In the genomic region with DNA sequence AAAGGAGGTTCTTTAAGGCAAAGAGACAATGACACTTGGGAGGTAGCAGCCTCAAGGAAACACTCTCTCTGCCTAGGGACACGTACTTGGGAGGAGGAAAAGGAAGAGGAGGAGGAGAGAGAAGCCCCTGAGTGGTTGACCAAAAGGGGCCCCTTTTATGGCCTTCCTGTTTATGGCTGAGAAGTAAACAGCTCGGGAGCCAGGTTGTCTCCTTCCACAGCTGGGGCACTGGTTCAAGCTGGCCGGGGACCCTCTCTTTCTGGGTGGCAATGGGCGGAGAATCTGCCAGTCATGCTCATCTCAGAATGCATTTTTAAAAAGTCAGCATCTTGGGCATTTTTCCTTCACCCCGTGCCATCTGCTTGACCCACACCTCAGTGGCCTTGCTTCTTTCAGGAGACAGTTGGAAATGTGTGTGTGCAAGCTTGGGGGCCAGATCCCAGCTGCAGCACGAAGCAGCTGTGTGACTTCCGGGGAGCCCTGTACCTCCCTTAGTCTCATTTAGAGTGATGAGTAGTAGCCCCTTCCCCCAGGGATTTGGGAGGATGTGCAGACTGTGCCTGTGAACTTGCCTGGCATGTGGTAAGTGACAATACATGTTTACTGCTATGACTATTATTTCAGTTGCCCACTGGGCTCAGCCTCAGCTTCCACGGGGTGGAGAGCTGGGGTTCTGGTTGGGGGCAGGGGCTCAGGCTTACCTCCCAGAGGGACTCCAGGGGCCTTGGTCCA, we compare ENCODE assay signal across 21 cellular contexts. TPM values are rescaled to one million over a fixed set of nuclear protein-coding genes. Genes with fewer than 3 reads are reported as not detected.
DNase-seq lines count a peak whose midpoint lies in the region; ATAC-seq and TF ChIP-seq lines count a peak whose summit lies in the region.
"Had no signal": no experiment of that assay in that cellular context is flagged by ENCODE, and none has a peak within 500 bp of the region (broad histone marks: within the 10 kb centered on the region; RNA-seq: fewer than 3 reads in every experiment).

No MANE protein-coding gene starts in this region.

- no peaks in the 10 kb centered on the region for H3K4me1 Mint-ChIP-seq in stimulated activated naive B cell treated with anti-CD40 and anti-IgM and Interleukin-4, amounts not matched to agents 10 μg/mL and 1 μg/mL and 100 μg/mL, for 72 hours
- peaks cover 56% of the 10 kb centered on the region for H3K4me1 Mint-ChIP-seq in WTC11
- no peaks in the 10 kb centered on the region for H3K4me1 Mint-ChIP-seq in activated T-cell treated with anti-CD3 and anti-CD28 coated beads, Interleukin-2, amount 50 U/mL, for 72 hours (ENCODE audit: low read depth)
- H3K4me1 Mint-ChIP-seq: activated naive CD4-positive, alpha-beta T cell treated with anti-CD3 and anti-CD28 coated beads, Interleukin-2, amount 10 ng/mL, durations not matched to agents 7 days and 5 days; B cell had no signal

- H3K9me3 ChIP-seq in WERI-Rb-1 (ENCODE audit: severe bottlenecking) = no peaks in the 10 kb centered on the region
- H3K9me3 ChIP-seq: pancreas, vagina had no signal

- H3K27me3 Mint-ChIP-seq in stimulated activated naive B cell treated with anti-CD40 and anti-IgM and Interleukin-4, amounts not matched to agents 10 μg/mL and 1 μg/mL and 100 μg/mL, for 72 hours = peaks cover 0 to 4% of the 10 kb centered on the region in 2 donors
- H3K27me3 Mint-ChIP-seq in WTC11 (ENCODE audit: low read depth) = no peaks in the 10 kb centered on the region; the same call in 1 of the 2 replicates
- no peaks in the 10 kb centered on the region for H3K27me3 Mint-ChIP-seq in activated T-cell treated with anti-CD3 and anti-CD28 coated beads, Interleukin-2, amount 50 U/mL, for 72 hours (ENCODE audit: low read depth)
- H3K27me3 Mint-ChIP-seq: activated CD8-positive, alpha-beta T cell treated with anti-CD3 and anti-CD28 coated beads for 36 hours; activated naive CD4-positive, alpha-beta T cell treated with anti-CD3 and anti-CD28 coated beads, Interleukin-2, amount 10 ng/mL, durations not matched to agents 7 days and 5 days; activated T-cell treated with anti-CD3 and anti-CD28 coated beads, Interleukin-2, amount 50 U/mL, for 24 hours had no signal

- POLR2A ChIA-PET in WTC11 (lab: Charles Lee) = no interaction called here

- CTCF ChIA-PET in WTC11 (lab: Charles Lee) = no interaction called here

- peak overlapping the region; percentile 56 for H3K27ac Mint-ChIP-seq in stimulated activated naive B cell treated with anti-CD40 and anti-IgM and Interleukin-4, amounts not matched to agents 10 μg/mL and 1 μg/mL and 100 μg/mL, for 72 hours
- H3K27ac Mint-ChIP-seq in WTC11 = no peak overlapping the region
- H3K27ac Mint-ChIP-seq in activated T-cell treated with anti-CD3 and anti-CD28 coated beads, Interleukin-2, amount 50 U/mL, for 72 hours = no peak overlapping the region
- H3K27ac Mint-ChIP-seq: activated CD8-positive, alpha-beta T cell treated with anti-CD3 and anti-CD28 coated beads for 36 hours; activated naive CD4-positive, alpha-beta T cell treated with anti-CD3 and anti-CD28 coated beads, Interleukin-2, amount 10 ng/mL, durations not matched to agents 7 days and 5 days; activated T-cell treated with anti-CD3 and anti-CD28 coated beads, Interleukin-2, amount 50 U/mL, for 24 hours; B cell had no signal

- no peak overlapping the region for H3K27ac ChIP-seq in WERI-Rb-1
- H3K27ac ChIP-seq: pancreas, vagina had no signal

- no peaks in the 10 kb centered on the region for H3K36me3 Mint-ChIP-seq in stimulated activated naive B cell treated with anti-CD40 and anti-IgM and Interleukin-4, amounts not matched to agents 10 μg/mL and 1 μg/mL and 100 μg/mL, for 72 hours
- no peaks in the 10 kb centered on the region for H3K36me3 Mint-ChIP-seq in WTC11
- no peaks in the 10 kb centered on the region for H3K36me3 Mint-ChIP-seq in activated T-cell treated with anti-CD3 and anti-CD28 coated beads, Interleukin-2, amount 50 U/mL, for 72 hours (ENCODE audit: insufficient read depth in 2 of 2)
- H3K36me3 Mint-ChIP-seq: activated naive CD4-positive, alpha-beta T cell treated with anti-CD3 and anti-CD28 coated beads, Interleukin-2, amount 10 ng/mL, durations not matched to agents 7 days and 5 days had no signal

- no peak overlapping the region for H3K4me3 Mint-ChIP-seq in stimulated activated naive B cell treated with anti-CD40 and anti-IgM and Interleukin-4, amounts not matched to agents 10 μg/mL and 1 μg/mL and 100 μg/mL, for 72 hours
- H3K4me3 Mint-ChIP-seq in WTC11 = no peak overlapping the region
- H3K4me3 Mint-ChIP-seq in activated T-cell treated with anti-CD3 and anti-CD28 coated beads, Interleukin-2, amount 50 U/mL, for 72 hours = no peak overlapping the region
- H3K4me3 Mint-ChIP-seq: activated CD8-positive, alpha-beta T cell treated with anti-CD3 and anti-CD28 coated beads for 36 hours; activated naive CD4-positive, alpha-beta T cell treated with anti-CD3 and anti-CD28 coated beads, Interleukin-2, amount 10 ng/mL, durations not matched to agents 7 days and 5 days; activated T-cell treated with anti-CD3 and anti-CD28 coated beads, Interleukin-2, amount 50 U/mL, for 24 hours; B cell had no signal

- no peaks in the 10 kb centered on the region for H3K36me3 ChIP-seq in WERI-Rb-1
- H3K36me3 ChIP-seq: pancreas, vagina had no signal

- ATAC-seq in GM18909 (IDR thresholded peaks at IDR 0.05; ENCODE audit: poor library complexity, unreplicated experiment) (peak; percentile 83), HG02678 (IDR thresholded peaks at IDR 0.05; ENCODE audit: unreplicated experiment) (peak; percentile 45), WTC11 (no peak)
- no peak for ATAC-seq in stimulated activated naive B cell treated with anti-CD40 and anti-IgM and Interleukin-4, amounts not matched to agents 10 μg/mL and 1 μg/mL and 100 μg/mL, for 72 hours (replicated peaks)
- no peak for ATAC-seq in activated T-cell treated with anti-CD3 and anti-CD28 coated beads, Interleukin-2, amount 50 U/mL, for 72 hours (replicated peaks in 1 of 2)
- ATAC-seq: activated CD8-positive, alpha-beta T cell treated with anti-CD3 and anti-CD28 coated beads for 36 hours; pancreas; Right ventricle myocardium inferior had no signal

- no peak overlapping the region for H3K4me3 ChIP-seq in WERI-Rb-1 (ENCODE audit: low read depth, low read length)
- H3K4me3 ChIP-seq: pancreas, vagina had no signal

- H3K9me3 Mint-ChIP-seq in stimulated activated naive B cell treated with anti-CD40 and anti-IgM and Interleukin-4, amounts not matched to agents 10 μg/mL and 1 μg/mL and 100 μg/mL, for 72 hours = peaks cover 0 to 4% of the 10 kb centered on the region in 2 donors
- no peaks in the 10 kb centered on the region for H3K9me3 Mint-ChIP-seq in WTC11
- H3K9me3 Mint-ChIP-seq in activated T-cell treated with anti-CD3 and anti-CD28 coated beads, Interleukin-2, amount 50 U/mL, for 72 hours = no peaks in the 10 kb centered on the region
- H3K9me3 Mint-ChIP-seq: activated CD8-positive, alpha-beta T cell treated with anti-CD3 and anti-CD28 coated beads for 36 hours; activated naive CD4-positive, alpha-beta T cell treated with anti-CD3 and anti-CD28 coated beads, Interleukin-2, amount 10 ng/mL, durations not matched to agents 7 days and 5 days; activated T-cell treated with anti-CD3 and anti-CD28 coated beads, Interleukin-2, amount 50 U/mL, for 24 hours had no signal

- no peak for TF ChIP-seq CTCF in WERI-Rb-1 (IDR thresholded peaks at IDR 0.05; ENCODE audit: low read depth, low read length)
- no peak for TF ChIP-seq CTCF in WTC11 (IDR thresholded peaks at IDR 0.05)

- DNase-seq in WERI-Rb-1 = peak; percentile 41
- DNase-seq in stimulated activated naive B cell treated with anti-CD40 and anti-IgM and Interleukin-4, amounts not matched to agents 10 μg/mL and 1 μg/mL and 100 μg/mL, for 72 hours = no peak
- DNase-seq in cerebellar nuclear complex (lab: John Stamatoyannopoulos, UW) = no peak
- DNase-seq in WTC11 (ENCODE audit: low spot score) = no peak
- no peak for DNase-seq in activated T-cell treated with anti-CD3 and anti-CD28 coated beads, Interleukin-2, amount 50 U/mL, for 72 hours
- DNase-seq: activated CD8-positive, alpha-beta T cell treated with anti-CD3 and anti-CD28 coated beads for 36 hours; activated naive CD4-positive, alpha-beta T cell treated with anti-CD3 and anti-CD28 coated beads, Interleukin-2, amount 10 ng/mL, durations not matched to agents 7 days and 5 days; activated T-cell treated with anti-CD3 and anti-CD28 coated beads, Interleukin-2, amount 50 U/mL, for 24 hours; GDM1; head of caudate nucleus; MM.1S; NCI-H187; NCI-H510A; pancreas; T-helper 1 cell had no signal

- H3K27me3 ChIP-seq in WERI-Rb-1 (ENCODE audit: insufficient read depth, low read depth, severe bottlenecking) = no peaks in the 10 kb centered on the region
- H3K27me3 ChIP-seq: pancreas, vagina had no signal

TF ChIP-seq in WTC11, 78 proteins besides CTCF, POLR2A, EP300 and RAD21 (continues in another document):
- no peak for TF ChIP-seq NFE2L1 (CRISPR knock-in tag; IDR thresholded peaks at IDR 0.05)
- no peak for TF ChIP-seq GRHL2 (CRISPR knock-in tag; IDR thresholded peaks at IDR 0.05; ENCODE audit: insufficient replicate concordance, severe bottlenecking)
- no peak for TF ChIP-seq ZNF263 (CRISPR knock-in tag; IDR thresholded peaks at IDR 0.05; ENCODE audit: low read depth)
- no peak for TF ChIP-seq ZBTB21 (CRISPR knock-in tag; IDR thresholded peaks at IDR 0.05; ENCODE audit: borderline replicate concordance)

RNA-seq across cellular contexts. Expression of gene SALL1, which starts 33.8 kb away (rescaled TPM):
- total RNA-seq in WTC11 (2021) = 63.9 to 67.0 TPM (median 65.0 TPM) in 3 replicates
- total RNA-seq in activated T-cell treated with anti-CD3 and anti-CD28 coated beads, Interleukin-2, amount 50 U/mL, for 72 hours = not detected
- total RNA-seq: activated CD8-positive, alpha-beta T cell treated with anti-CD3 and anti-CD28 coated beads for 36 hours; B cell; myocyte had no signal

Comparison
In these comparisons a context has a peak if more than half of its experiments do, and no peak if none do; other contexts are left out.
1. ATAC-seq: peak in GM18909 (single experiment) and HG02678 (single experiment); none in stimulated activated naive B cell treated with anti-CD40 and anti-IgM and Interleukin-4, amounts not matched to agents 10 μg/mL and 1 μg/mL and 100 μg/mL, for 72 hours (0 of 2), WTC11 (single experiment) and activated T-cell treated with anti-CD3 and anti-CD28 coated beads, Interleukin-2, amount 50 U/mL, for 72 hours (0 of 2).
2. RNA of gene SALL1, which starts 33.8 kb away (total RNA-seq): 63.9 to 67.0 TPM in WTC11; not detected in activated T-cell treated with anti-CD3 and anti-CD28 coated beads, Interleukin-2, amount 50 U/mL, for 72 hours; every median in the first group is over 10 times any median in the second.